In the genomic region with DNA sequence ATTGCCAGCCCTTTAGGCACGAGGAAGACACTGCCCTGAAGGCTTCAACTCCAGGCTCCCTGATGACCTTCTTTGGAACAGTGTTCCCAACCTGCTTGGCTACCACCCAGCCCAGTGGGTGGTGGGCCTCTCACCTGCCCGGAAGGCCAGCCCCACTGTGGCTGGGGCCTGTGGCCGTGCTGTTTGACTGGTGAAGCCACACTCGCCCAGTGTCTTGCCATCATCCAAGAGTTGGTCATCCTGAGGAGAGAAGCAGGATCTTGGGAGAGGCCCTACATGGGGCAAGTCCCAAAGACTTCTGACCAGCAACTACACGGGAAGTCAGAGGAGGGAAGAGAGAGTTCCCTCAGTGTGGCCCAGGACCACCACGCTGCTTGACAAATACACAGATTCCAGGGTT, we compare ENCODE assay signal across 13 cellular contexts. TPM values are rescaled to one million over a fixed set of nuclear protein-coding genes. Genes with fewer than 3 reads are reported as not detected.
DNase-seq lines count a peak whose midpoint lies in the region; ATAC-seq and TF ChIP-seq lines count a peak whose summit lies in the region.
"Had no signal": no experiment of that assay in that cellular context is flagged by ENCODE, and none has a peak within 500 bp of the region (broad histone marks: within the 10 kb centered on the region; RNA-seq: fewer than 3 reads in every experiment).

No MANE protein-coding gene starts in this region.

- H3K9me3 ChIP-seq in Caco-2 (no peaks in the 10 kb centered on the region), neuron (ENCODE audit: low read length) (no peaks in the 10 kb centered on the region)

- H3K36me3 Mint-ChIP-seq in Caco-2 (ENCODE audit: insufficient read depth, unreplicated experiment), result peaks cover 58% of the 10 kb centered on the region
- H3K36me3 Mint-ChIP-seq in dendritic cell treated with granulocyte-macrophage colony-stimulating factor and Interleukin-4, amounts not matched to agents 40 ng/mL and 50 ng/mL, for 4 days (ENCODE audit: low read depth), result peaks cover 80% of the 10 kb centered on the region

- no peaks in the 10 kb centered on the region for H3K27me3 Mint-ChIP-seq in Caco-2 (ENCODE audit: insufficient read depth, unreplicated experiment)
- H3K27me3 Mint-ChIP-seq in dendritic cell treated with granulocyte-macrophage colony-stimulating factor and Interleukin-4, amounts not matched to agents 40 ng/mL and 50 ng/mL, for 4 days, result no peaks in the 10 kb centered on the region

- no peak overlapping the region for H3K27ac Mint-ChIP-seq in Caco-2 (ENCODE audit: unreplicated experiment)
- H3K27ac Mint-ChIP-seq in dendritic cell treated with granulocyte-macrophage colony-stimulating factor and Interleukin-4, amounts not matched to agents 40 ng/mL and 50 ng/mL, for 4 days, result peak overlapping the region; percentile 99

- peaks cover 15% of the 10 kb centered on the region for H3K4me1 ChIP-seq in Caco-2
- peaks cover 18% of the 10 kb centered on the region for H3K4me1 ChIP-seq in neuron (ENCODE audit: insufficient read depth, low read length)

- no peak for ATAC-seq in HG03378 (IDR thresholded peaks at IDR 0.05; ENCODE audit: unreplicated experiment)
- ATAC-seq in GM19467 (IDR thresholded peaks at IDR 0.05; ENCODE audit: unreplicated experiment), result no peak

- H3K36me3 ChIP-seq in Caco-2 (ENCODE audit: control insufficient read depth, insufficient read depth, low read length) (peaks cover 3% of the 10 kb centered on the region), neuron (ENCODE audit: insufficient read depth, low read length) (peaks cover 48% of the 10 kb centered on the region)

- H3K27me3 ChIP-seq in Caco-2 (replicated peaks; ENCODE audit: control insufficient read depth, insufficient read depth, low read length) (no peaks in the 10 kb centered on the region), neuron (ENCODE audit: insufficient read depth, low read length) (no peaks in the 10 kb centered on the region)

- POLR2A ChIA-PET in Caco-2 (lab: Charles Lee), result interaction anchor here (1.3 kb wide), 1 partner anchor 23 kb away, joined by 8 read pairs; a partner anchor contains a TSS

- CTCF ChIA-PET in Caco-2 (lab: Charles Lee), result no interaction called here

- no peaks in the 10 kb centered on the region for H3K9me3 Mint-ChIP-seq in Caco-2 (ENCODE audit: unreplicated experiment)
- H3K9me3 Mint-ChIP-seq in dendritic cell treated with granulocyte-macrophage colony-stimulating factor and Interleukin-4, amounts not matched to agents 40 ng/mL and 50 ng/mL, for 4 days, result no peaks in the 10 kb centered on the region

- BruUV-seq in Caco-2 (replicated peaks; lab: Mats Ljungman, UMichigan), result no TSS peak

- H2AFZ ChIP-seq in neuron (ENCODE audit: low read depth, low read length), result no peak overlapping the region

- peaks cover 6% of the 10 kb centered on the region for H3K4me1 Mint-ChIP-seq in Caco-2 (ENCODE audit: low read depth, unreplicated experiment)
- H3K4me1 Mint-ChIP-seq in dendritic cell treated with granulocyte-macrophage colony-stimulating factor and Interleukin-4, amounts not matched to agents 40 ng/mL and 50 ng/mL, for 4 days (ENCODE audit: low read depth), result peaks cover 77% of the 10 kb centered on the region

- TF ChIP-seq CTCF in Caco-2 (IDR thresholded peaks at IDR 0.05; ENCODE audit: insufficient read depth in 1 of 2, low read depth in 1 of 2, low read length in 1 of 2, severe bottlenecking in 1 of 2, unreplicated experiment in 1 of 2) (no peak), LNCaP clone FGC (IDR thresholded peaks at IDR 0.05; ENCODE audit: control insufficient read depth, extremely low read depth, insufficient read depth) (no peak)

- peak overlapping the region; percentile 89 for H3K4me3 Mint-ChIP-seq in Caco-2 (ENCODE audit: unreplicated experiment)
- peak overlapping the region; percentile 90 for H3K4me3 Mint-ChIP-seq in dendritic cell treated with granulocyte-macrophage colony-stimulating factor and Interleukin-4, amounts not matched to agents 40 ng/mL and 50 ng/mL, for 4 days

- no peak overlapping the region for H3K4me3 ChIP-seq in Caco-2 (ENCODE audit: low read depth, low read length)
- peak overlapping the region; percentile 75; the same call in 1 of the 2 replicates for H3K4me3 ChIP-seq in LNCaP clone FGC (ENCODE audit: low read depth, low read length)
- peak overlapping the region; percentile 11 for H3K4me3 ChIP-seq in neuron (ENCODE audit: low read length)

- DNase-seq in Caco-2 (no peak), LNCaP clone FGC (ENCODE audit: low read depth) (no peak), SKM-1 (lab: John Stamatoyannopoulos, UW; ENCODE audit: unreplicated experiment) (no peak), SKM-1 treated with dmso at 0.1 percent for 144 hours (lab: John Stamatoyannopoulos, UW; ENCODE audit: unreplicated experiment) (no peak)
- DNase-seq: KG1; NCI-H526; stimulated activated CD4-positive, alpha-beta T cell treated with anti-CD3 and anti-CD28 coated beads, Interleukin-4, amount 100 ng/mL, for 4 hours; trophoblast cell had no signal

- intact Hi-C loops in Caco-2 (cut with micrococcal nuclease; ENCODE audit: unreplicated experiment), result no loop called here
- intact Hi-C loops in dendritic cell treated with granulocyte-macrophage colony-stimulating factor and Interleukin-4, amounts not matched to agents 40 ng/mL and 50 ng/mL, for 4 days (cut with micrococcal nuclease), result loop anchor here (5.0 kb wide), 1 partner anchor 42 kb away; a partner anchor contains a TSS

RNA-seq across cellular contexts. Expression of a gene that starts 1.8 kb away (rescaled TPM):
- total RNA-seq in Caco-2 (2022), result 175 and 184 TPM in 2 replicates

RNA-seq across cellular contexts. Expression of a gene that starts 12.0 kb away (rescaled TPM):
- total RNA-seq in Caco-2 (2022), result not detected in 2 replicates
- total RNA-seq: glomerular endothelial cell had no signal

RNA-seq across cellular contexts. Expression of a gene that starts 22.9 kb away (rescaled TPM):
- 332 and 382 TPM in 2 replicates for total RNA-seq in Caco-2 (2022)

RNA-seq across cellular contexts. Expression of a gene that starts 23.0 kb away (rescaled TPM):
- total RNA-seq in Caco-2 (2022), result not detected in 2 replicates
- total RNA-seq: glomerular endothelial cell had no signal

RNA-seq across cellular contexts. Expression of a gene that starts 41.7 kb away (rescaled TPM):
- not detected in 2 replicates for total RNA-seq in Caco-2 (2022)
- total RNA-seq: glomerular endothelial cell had no signal
